Comparison of ENCODE assay signal across 16 cellular contexts in genomic region chr14:97970222-97970621, GRCh38.
"Had no signal": no experiment of that assay in that cellular context is flagged by ENCODE, and none has a peak within 500 bp of the region (broad histone marks: within the 10 kb centered on the region; RNA-seq: fewer than 3 reads in every experiment).

No MANE protein-coding gene starts in this region.

- DNase-seq: activated CD8-positive, alpha-beta memory T cell treated with anti-CD3 and anti-CD28 coated beads, Interleukin-2, amount 50 U/mL, for 48 hours; activated gamma-delta T cell treated with Interleukin-2 at 50 U/mL for 16 hours; brain microvascular endothelial cell; cerebellar nuclear complex; dermis blood vessel endothelial cell; hippocampal formation; left ventricle myocardium superior; mesendoderm; ovary; stimulated activated CD4-positive, alpha-beta T cell treated with anti-CD3 and anti-CD28 coated beads, Interleukin-12 subunit alpha, Interleukin-12 subunit beta, amount 100 ng/mL, for 4 hours; stimulated activated CD4-positive, alpha-beta T cell treated with anti-CD3 and anti-CD28 coated beads, Interleukin-4, amount 100 ng/mL, for 1 hour; stimulated activated CD8-positive, alpha-beta memory T cell treated with anti-CD3 and anti-CD28 coated beads, Interleukin-4, amount 100 ng/mL, for 48 hours had no signal

- H3K4me3 Mint-ChIP-seq: neural progenitor cell; T-helper 1 cell treated with Interleukin-12 subunit alpha and Interleukin-12 subunit beta and Interleukin-4 antibody, amounts not matched to agents 30 μg/mL and 1 μg/mL, for 36 hours; WTC11 had no signal

- H3K36me3 Mint-ChIP-seq: neural progenitor cell, WTC11 had no signal

- H3K4me3 ChIP-seq: neural progenitor cell, ovary, SK-N-MC had no signal

- H3K4me1 Mint-ChIP-seq: neural progenitor cell had no signal

- H3K9me3 Mint-ChIP-seq: neural progenitor cell had no signal

- H3K27ac Mint-ChIP-seq: neural progenitor cell; T-helper 1 cell treated with Interleukin-12 subunit alpha and Interleukin-12 subunit beta and Interleukin-4 antibody, amounts not matched to agents 30 μg/mL and 1 μg/mL, for 36 hours; WTC11 had no signal

- ATAC-seq: left ventricle myocardium superior, WTC11 had no signal
